21 cellular contexts compared by ENCODE assay signal in genomic region chr7:129858490-129858889, GRCh38.
DNase-seq lines count a peak whose midpoint lies in the region; ATAC-seq and TF ChIP-seq lines count a peak whose summit lies in the region.
"Had no signal": no experiment of that assay in that cellular context is flagged by ENCODE, and none has a peak within 500 bp of the region (broad histone marks: within the 10 kb centered on the region; RNA-seq: fewer than 3 reads in every experiment).

No MANE protein-coding gene starts in this region.

- H3K36me3 ChIP-seq in left ventricle myocardium inferior (peaks cover 16% of the 10 kb centered on the region), muscle layer of duodenum (ENCODE audit: control insufficient read depth in 1 of 2, insufficient read depth in 2 of 2, low read length in 2 of 2) (no peaks in the 10 kb centered on the region)
- H3K36me3 ChIP-seq: left lung, pancreas had no signal

- CTCF ChIA-PET in activated B cell treated with CpG ODN at 0.5 μM for 24 hours (lab: Charles Lee) = no interaction called here

- ATAC-seq in activated B cell treated with CpG ODN at 0.5 μM for 24 hours (ENCODE audit: low read depth) (peak; percentile 21), GM21390 (IDR thresholded peaks at IDR 0.05; ENCODE audit: unreplicated experiment) (no peak), GM21528 (IDR thresholded peaks at IDR 0.05; ENCODE audit: low FRiP score, unreplicated experiment) (no peak)
- ATAC-seq: stimulated activated naive CD8-positive, alpha-beta T cell treated with anti-CD3 and anti-CD28 coated beads, Interleukin-15, amount 100 ng/mL, for 72 hours had no signal

- H3K9me3 ChIP-seq in left ventricle myocardium inferior (replicated peaks) = no peaks in the 10 kb centered on the region
- H3K9me3 ChIP-seq in muscle layer of duodenum (ENCODE audit: control insufficient read depth in 1 of 2, low read length in 2 of 2) = no peaks in the 10 kb centered on the region
- H3K9me3 ChIP-seq: left lung, MG63, pancreas had no signal

- no peaks in the 10 kb centered on the region for H3K9me3 Mint-ChIP-seq in activated B cell treated with CpG ODN at 0.5 μM for 24 hours
- H3K9me3 Mint-ChIP-seq: activated CD4-positive, alpha-beta T cell treated with anti-CD3 and anti-CD28 coated beads, Interleukin-2, amount 10 ng/mL, durations not matched to agents 7 days and 5 days; CD4-positive, CD25-positive, alpha-beta regulatory T cell; stimulated activated naive CD8-positive, alpha-beta T cell treated with anti-CD3 and anti-CD28 coated beads, Interleukin-15, amount 100 ng/mL, for 72 hours had no signal

- H3K4me1 ChIP-seq in left ventricle myocardium inferior = peaks cover 99% of the 10 kb centered on the region
- peaks cover 28 to 41% of the 10 kb centered on the region in 2 donors for H3K4me1 ChIP-seq in muscle layer of duodenum (ENCODE audit: control insufficient read depth in 1 of 2, insufficient read depth in 2 of 2, low read length in 2 of 2)

- H3K27me3 ChIP-seq in left ventricle myocardium inferior (ENCODE audit: low read depth) (no peaks in the 10 kb centered on the region), muscle layer of duodenum (ENCODE audit: low read depth, low read length) (no peaks in the 10 kb centered on the region)
- H3K27me3 ChIP-seq: left lung, MG63, pancreas had no signal

- H3K27ac ChIP-seq in left ventricle myocardium inferior (replicated peaks) (peak overlapping the region; percentile 88), muscle layer of duodenum (ENCODE audit: low read length) (peak overlapping the region; percentile 52)

- DNase-seq in left ventricle myocardium inferior (no peak), cardiac septum (ENCODE audit: low spot score) (no peak), activated B cell treated with CpG ODN at 0.5 μM for 24 hours (no peak), germinal center (ENCODE audit: low spot score) (no peak), NCI-H69 (lab: John Stamatoyannopoulos, UW) (no peak)
- DNase-seq: ACHN; activated CD4-positive, alpha-beta T cell treated with anti-CD3 and anti-CD28 coated beads, Interleukin-2, amount 10 ng/mL, durations not matched to agents 7 days and 5 days; activated effector memory CD4-positive, alpha-beta T cell treated with Interleukin-2 at 50 U/mL for 16 hours; CD4-positive, CD25-positive, alpha-beta regulatory T cell; central memory CD4-positive, alpha-beta T cell; effector CD4-positive, alpha-beta T cell; left lung; MG63; NCI-H187; NCI-H226; pancreas; stimulated activated naive CD8-positive, alpha-beta T cell treated with anti-CD3 and anti-CD28 coated beads, Interleukin-15, amount 100 ng/mL, for 72 hours; T1000 had no signal

- TF ChIP-seq CTCF in left ventricle myocardium inferior (IDR thresholded peaks at IDR 0.05; ENCODE audit: borderline replicate concordance) (no peak), activated B cell treated with CpG ODN at 0.5 μM for 24 hours (IDR thresholded peaks at IDR 0.05) (no peak)

- H3K4me3 ChIP-seq in left ventricle myocardium inferior = peak overlapping the region; percentile 26
- no peak overlapping the region for H3K4me3 ChIP-seq in muscle layer of duodenum (ENCODE audit: low read depth in 1 of 2, low read length in 2 of 2)
- H3K4me3 ChIP-seq: left lung, MG63, pancreas had no signal

- intact Hi-C loops in left ventricle myocardium inferior (cut with micrococcal nuclease) = no loop called here
- intact Hi-C loops in cardiac septum (cut with DNase I) = no loop called here
- intact Hi-C loops in activated B cell treated with CpG ODN at 0.5 μM for 24 hours (cut with micrococcal nuclease) = no loop called here

- H3K27me3 Mint-ChIP-seq in activated B cell treated with CpG ODN at 0.5 μM for 24 hours = no peaks in the 10 kb centered on the region
- H3K27me3 Mint-ChIP-seq: activated CD4-positive, alpha-beta T cell treated with anti-CD3 and anti-CD28 coated beads, Interleukin-2, amount 10 ng/mL, durations not matched to agents 7 days and 5 days; CD4-positive, CD25-positive, alpha-beta regulatory T cell; stimulated activated naive CD8-positive, alpha-beta T cell treated with anti-CD3 and anti-CD28 coated beads, Interleukin-15, amount 100 ng/mL, for 72 hours had no signal

- peaks cover 31% of the 10 kb centered on the region for H3K36me3 Mint-ChIP-seq in activated B cell treated with CpG ODN at 0.5 μM for 24 hours (ENCODE audit: low read depth)

- POLR2A ChIA-PET in activated B cell treated with CpG ODN at 0.5 μM for 24 hours (lab: Charles Lee) = no interaction called here

- peaks cover 58% of the 10 kb centered on the region for H3K4me1 Mint-ChIP-seq in activated B cell treated with CpG ODN at 0.5 μM for 24 hours

- H3K4me3 Mint-ChIP-seq in activated B cell treated with CpG ODN at 0.5 μM for 24 hours = no peak overlapping the region
- H3K4me3 Mint-ChIP-seq: activated CD4-positive, alpha-beta T cell treated with anti-CD3 and anti-CD28 coated beads, Interleukin-2, amount 10 ng/mL, durations not matched to agents 7 days and 5 days; CD4-positive, CD25-positive, alpha-beta regulatory T cell; stimulated activated naive CD8-positive, alpha-beta T cell treated with anti-CD3 and anti-CD28 coated beads, Interleukin-15, amount 100 ng/mL, for 72 hours had no signal

- no peak overlapping the region for H3K27ac Mint-ChIP-seq in activated B cell treated with CpG ODN at 0.5 μM for 24 hours
- H3K27ac Mint-ChIP-seq: activated CD4-positive, alpha-beta T cell treated with anti-CD3 and anti-CD28 coated beads, Interleukin-2, amount 10 ng/mL, durations not matched to agents 7 days and 5 days; CD4-positive, CD25-positive, alpha-beta regulatory T cell; stimulated activated naive CD8-positive, alpha-beta T cell treated with anti-CD3 and anti-CD28 coated beads, Interleukin-15, amount 100 ng/mL, for 72 hours had no signal
